Comparison of ENCODE assay signal across 10 cellular contexts in genomic region chr16:22370038-22370541, GRCh38. TPM values are rescaled to one million over a fixed set of nuclear protein-coding genes. Genes with fewer than 3 reads are reported as not detected.
DNase-seq lines count a peak whose midpoint lies in the region; ATAC-seq and TF ChIP-seq lines count a peak whose summit lies in the region.
"Had no signal": no experiment of that assay in that cellular context is flagged by ENCODE, and none has a peak within 500 bp of the region (broad histone marks: within the 10 kb centered on the region; RNA-seq: fewer than 3 reads in every experiment).

No MANE protein-coding gene starts in this region.

- CTCF ChIA-PET in activated CD8-positive, alpha-beta memory T cell treated with anti-CD3 and anti-CD28 coated beads, Interleukin-2, amount 10 ng/mL, durations not matched to agents 7 days and 5 days (lab: Charles Lee), result interaction anchor here (0.7 to 1.5 kb wide), 4 partner anchors 9 to 51 kb away, joined by 4 to 7 read pairs (median 6); no protein-coding TSS in a partner anchor
- CTCF ChIA-PET in WTC11 (lab: Charles Lee), result no interaction called here

- WGBS in suprapubic skin, result 24% methylated on average over 1 of the region's 1 CpG

- DNase-seq in activated CD8-positive, alpha-beta memory T cell treated with anti-CD3 and anti-CD28 coated beads, Interleukin-2, amount 10 ng/mL, durations not matched to agents 7 days and 5 days, result no peak
- no peak for DNase-seq in activated CD8-positive, alpha-beta memory T cell treated with anti-CD3 and anti-CD28 coated beads, Interleukin-2, amount 50 U/mL, for 48 hours
- no peak for DNase-seq in WTC11 (ENCODE audit: low spot score)
- DNase-seq in hepatic stellate cell (ENCODE audit: low spot score), result peak; percentile 34
- no peak for DNase-seq in suprapubic skin (ENCODE audit: low spot score in 2 of 2)
- DNase-seq in NCI-H524 (lab: John Stamatoyannopoulos, UW), result no peak
- no peak for DNase-seq in NCI-H2107 (lab: John Stamatoyannopoulos, UW)
- DNase-seq: activated naive CD4-positive, alpha-beta T cell treated with Interleukin-2 at 50 U/mL for 16 hours; C1 segment of cervical spinal cord had no signal

- no peaks in the 10 kb centered on the region for H3K9me3 ChIP-seq in suprapubic skin

- no peaks in the 10 kb centered on the region for H3K9me3 Mint-ChIP-seq in activated CD8-positive, alpha-beta memory T cell treated with anti-CD3 and anti-CD28 coated beads, Interleukin-2, amount 10 ng/mL, durations not matched to agents 7 days and 5 days (ENCODE audit: low read depth)
- no peaks in the 10 kb centered on the region for H3K9me3 Mint-ChIP-seq in WTC11

- TF ChIP-seq CTCF in WTC11 (IDR thresholded peaks at IDR 0.05) (no peak), suprapubic skin (IDR thresholded peaks at IDR 0.05) (no peak)

- H3K27ac Mint-ChIP-seq in activated CD8-positive, alpha-beta memory T cell treated with anti-CD3 and anti-CD28 coated beads, Interleukin-2, amount 10 ng/mL, durations not matched to agents 7 days and 5 days, result peak overlapping the region; percentile 50
- H3K27ac Mint-ChIP-seq in WTC11, result peak overlapping the region; percentile 72; the same call in 1 of the 2 replicates

- H3K36me3 Mint-ChIP-seq in activated CD8-positive, alpha-beta memory T cell treated with anti-CD3 and anti-CD28 coated beads, Interleukin-2, amount 10 ng/mL, durations not matched to agents 7 days and 5 days, result peaks cover 25% of the 10 kb centered on the region
- H3K36me3 Mint-ChIP-seq in WTC11, result peaks cover 15% of the 10 kb centered on the region

- peaks cover 54% of the 10 kb centered on the region for H3K4me1 ChIP-seq in suprapubic skin

- no peak for TF ChIP-seq POLR2A in suprapubic skin (IDR thresholded peaks at IDR 0.05)

- ATAC-seq in activated CD8-positive, alpha-beta memory T cell treated with anti-CD3 and anti-CD28 coated beads, Interleukin-2, amount 10 ng/mL, durations not matched to agents 7 days and 5 days, result no peak
- ATAC-seq in WTC11 (no peak), HG02610 (IDR thresholded peaks at IDR 0.05; ENCODE audit: unreplicated experiment) (no peak)

- peak overlapping the region; percentile 61 for H3K27ac ChIP-seq in suprapubic skin

- H3K4me1 Mint-ChIP-seq in activated CD8-positive, alpha-beta memory T cell treated with anti-CD3 and anti-CD28 coated beads, Interleukin-2, amount 10 ng/mL, durations not matched to agents 7 days and 5 days, result peaks cover 74% of the 10 kb centered on the region
- H3K4me1 Mint-ChIP-seq in WTC11, result peaks cover 60% of the 10 kb centered on the region

- H3K27me3 Mint-ChIP-seq in activated CD8-positive, alpha-beta memory T cell treated with anti-CD3 and anti-CD28 coated beads, Interleukin-2, amount 10 ng/mL, durations not matched to agents 7 days and 5 days, result no peaks in the 10 kb centered on the region
- peaks cover 3% of the 10 kb centered on the region; the same call in 1 of the 2 replicates for H3K27me3 Mint-ChIP-seq in WTC11 (ENCODE audit: low read depth)

- H3K27me3 ChIP-seq in suprapubic skin, result no peaks in the 10 kb centered on the region

- H3K4me3 ChIP-seq in suprapubic skin, result no peak overlapping the region

- POLR2A ChIA-PET in WTC11 (lab: Charles Lee), result no interaction called here

- H3K4me3 Mint-ChIP-seq in activated CD8-positive, alpha-beta memory T cell treated with anti-CD3 and anti-CD28 coated beads, Interleukin-2, amount 10 ng/mL, durations not matched to agents 7 days and 5 days, result no peak overlapping the region
- no peak overlapping the region for H3K4me3 Mint-ChIP-seq in WTC11

- no peaks in the 10 kb centered on the region for H3K36me3 ChIP-seq in suprapubic skin

- TF ChIP-seq EP300 in suprapubic skin (IDR thresholded peaks at IDR 0.05), result peak; percentile 48

TF ChIP-seq in WTC11, 78 proteins besides CTCF, POLR2A, EP300 and RAD21 (continues in another document):
- no peak for TF ChIP-seq AFF4 (CRISPR knock-in tag; IDR thresholded peaks at IDR 0.05; ENCODE audit: borderline replicate concordance)
- no peak for TF ChIP-seq ZNF532 (CRISPR knock-in tag; IDR thresholded peaks at IDR 0.05; ENCODE audit: borderline replicate concordance)
- no peak for TF ChIP-seq TEAD4 (CRISPR knock-in tag; IDR thresholded peaks at IDR 0.05)
- TF ChIP-seq CBFB (CRISPR knock-in tag; IDR thresholded peaks at IDR 0.05; ENCODE audit: low read depth), result no peak
- no peak for TF ChIP-seq ZNF263 (CRISPR knock-in tag; IDR thresholded peaks at IDR 0.05; ENCODE audit: low read depth)
- TF ChIP-seq MAX (CRISPR knock-in tag; IDR thresholded peaks at IDR 0.05), result no peak
- no peak for TF ChIP-seq SMAD4 (CRISPR knock-in tag; IDR thresholded peaks at IDR 0.05)
- TF ChIP-seq RORB (CRISPR knock-in tag; IDR thresholded peaks at IDR 0.05), result no peak
- no peak for TF ChIP-seq CREM (CRISPR knock-in tag; IDR thresholded peaks at IDR 0.05)
- TF ChIP-seq SOX15 (CRISPR knock-in tag; IDR thresholded peaks at IDR 0.05), result no peak
- TF ChIP-seq HMGA2 (CRISPR knock-in tag; IDR thresholded peaks at IDR 0.05), result no peak

RNA-seq across cellular contexts. Expression of gene CDR2, which starts 4.3 kb away (rescaled TPM):
- 10 to 100 TPM; 42.5 to 49.1 TPM for total RNA-seq in activated CD8-positive, alpha-beta memory T cell treated with anti-CD3 and anti-CD28 coated beads, Interleukin-2, amount 10 ng/mL, durations not matched to agents 7 days and 5 days
- total RNA-seq in WTC11 (2021) (25.4 to 40.9 TPM (median 29.1 TPM) in 3 replicates), suprapubic skin (10 to 100 TPM; 10.7 to 37.1 (median 21.6) TPM)
